Comparison of ENCODE assay signal across 14 cellular contexts in genomic region chr2:174555998-174556397, GRCh38.
"Had no signal": no experiment of that assay in that cellular context is flagged by ENCODE, and none has a peak within 500 bp of the region (broad histone marks: within the 10 kb centered on the region; RNA-seq: fewer than 3 reads in every experiment).

No MANE protein-coding gene starts in this region.

- H2AFZ ChIP-seq: parathyroid adenoma had no signal

- H3K4me3 ChIP-seq: ascending aorta, esophagus squamous epithelium, left lung, transverse colon had no signal

- H3K79me2 ChIP-seq: parathyroid adenoma had no signal

- H3K27me3 ChIP-seq: ascending aorta, esophagus squamous epithelium, left lung, transverse colon had no signal

- H3K9ac ChIP-seq: parathyroid adenoma had no signal

- ATAC-seq: left lung had no signal

- H3K4me1 ChIP-seq: ascending aorta, left lung, parathyroid adenoma had no signal

- DNase-seq: activated effector memory CD4-positive, alpha-beta T cell treated with anti-CD3 and anti-CD28 coated beads, Interleukin-2, amount 50 U/mL, for 16 hours; esophagus squamous epithelium; foreskin fibroblast; glutamatergic neuron; islet precursor cell; left lung; mesendoderm; retina; SHP77 treated with DMSO at 0.1 percent for 48 hours; stimulated activated CD4-positive, alpha-beta T cell treated with anti-CD3 and anti-CD28 coated beads, Interleukin-15, amount 100 ng/mL, for 24 hours; stimulated activated CD4-positive, alpha-beta T cell treated with anti-CD3 and anti-CD28 coated beads, Interleukin-4, amount 100 ng/mL, for 24 hours; transverse colon had no signal

- H3K27ac ChIP-seq: ascending aorta, esophagus squamous epithelium, left lung, parathyroid adenoma, transverse colon had no signal
